ENCODE assay signal across 8 cellular contexts in genomic region chr20:63698739-63699465, GRCh38. TPM values are rescaled to one million over a fixed set of nuclear protein-coding genes. Genes with fewer than 3 reads are reported as not detected.
DNase-seq lines count a peak whose midpoint lies in the region; ATAC-seq lines count a peak whose summit lies in the region.

No MANE protein-coding gene starts in this region.

- H3K36me3 Mint-ChIP-seq in activated T-cell treated with anti-CD3 and anti-CD28 coated beads, Interleukin-2, amount 50 U/mL, for 24 hours (ENCODE audit: low read depth) = peaks cover 59% of the 10 kb centered on the region
- peaks cover 11% of the 10 kb centered on the region for H3K36me3 Mint-ChIP-seq in activated T-helper 17 cell treated with anti-CD3 and anti-CD28 coated beads, Interleukin-2, amount 50 U/mL, for 72 hours (ENCODE audit: low read depth)

- peak overlapping the region; percentile 27 for H3K4me3 Mint-ChIP-seq in activated T-cell treated with anti-CD3 and anti-CD28 coated beads, Interleukin-2, amount 50 U/mL, for 24 hours
- peak overlapping the region; percentile 54 for H3K4me3 Mint-ChIP-seq in activated T-helper 17 cell treated with anti-CD3 and anti-CD28 coated beads, Interleukin-2, amount 50 U/mL, for 72 hours

- DNase-seq in activated T-cell treated with anti-CD3 and anti-CD28 coated beads, Interleukin-2, amount 50 U/mL, for 24 hours = peak; percentile 76
- DNase-seq in activated T-cell treated with anti-CD3 and anti-CD28 coated beads, Interleukin-2, amount 50 U/mL, for 1 hour = no peak
- DNase-seq in Right ventricle myocardium superior (peak; percentile 63), Kasumi-1 (lab: John Stamatoyannopoulos, UW) (no peak), putamen (ENCODE audit: low spot score) (no peak)
- peak; percentile 49 to 53 for DNase-seq in stimulated activated CD4-positive, alpha-beta T cell treated with anti-CD3 and anti-CD28 coated beads, Interleukin-2, amount 100 ng/mL, for 48 hours

- peak overlapping the region; percentile 91 for H3K27ac Mint-ChIP-seq in activated T-cell treated with anti-CD3 and anti-CD28 coated beads, Interleukin-2, amount 50 U/mL, for 24 hours
- peak overlapping the region; percentile 82 for H3K27ac Mint-ChIP-seq in activated T-helper 17 cell treated with anti-CD3 and anti-CD28 coated beads, Interleukin-2, amount 50 U/mL, for 72 hours

- no peaks in the 10 kb centered on the region for H3K9me3 Mint-ChIP-seq in activated T-cell treated with anti-CD3 and anti-CD28 coated beads, Interleukin-2, amount 50 U/mL, for 24 hours
- no peaks in the 10 kb centered on the region for H3K9me3 Mint-ChIP-seq in activated T-helper 17 cell treated with anti-CD3 and anti-CD28 coated beads, Interleukin-2, amount 50 U/mL, for 72 hours

- intact Hi-C loops in Right ventricle myocardium superior (cut with DNase I) = no loop called here

- ATAC-seq in activated T-helper 17 cell treated with anti-CD3 and anti-CD28 coated beads, Interleukin-2, amount 50 U/mL, for 72 hours (replicated peaks) = peak; percentile 88
- ATAC-seq in Right ventricle myocardium superior (ENCODE audit: poor library complexity) (no peak), HG02938 (IDR thresholded peaks at IDR 0.05; ENCODE audit: unreplicated experiment) (no peak)

- H3K4me1 Mint-ChIP-seq in activated T-cell treated with anti-CD3 and anti-CD28 coated beads, Interleukin-2, amount 50 U/mL, for 24 hours (ENCODE audit: low read depth) = peaks cover 46% of the 10 kb centered on the region
- no peaks in the 10 kb centered on the region for H3K4me1 Mint-ChIP-seq in activated T-helper 17 cell treated with anti-CD3 and anti-CD28 coated beads, Interleukin-2, amount 50 U/mL, for 72 hours

- no peaks in the 10 kb centered on the region for H3K27me3 Mint-ChIP-seq in activated T-cell treated with anti-CD3 and anti-CD28 coated beads, Interleukin-2, amount 50 U/mL, for 24 hours
- no peaks in the 10 kb centered on the region for H3K27me3 Mint-ChIP-seq in activated T-helper 17 cell treated with anti-CD3 and anti-CD28 coated beads, Interleukin-2, amount 50 U/mL, for 72 hours

RNA-seq across cellular contexts. Expression of gene TNFRSF6B, which starts 2.5 kb away (rescaled TPM):
- total RNA-seq in activated T-helper 17 cell treated with anti-CD3 and anti-CD28 coated beads, Interleukin-2, amount 50 U/mL, for 72 hours = not detected
- 0.32 TPM for total RNA-seq in Right ventricle myocardium superior

RNA-seq across cellular contexts. Expression of gene ARFRP1, which starts 8.9 kb away (rescaled TPM):
- total RNA-seq in activated T-helper 17 cell treated with anti-CD3 and anti-CD28 coated beads, Interleukin-2, amount 50 U/mL, for 72 hours = 10 to 100 TPM; 43.8 to 55.8 TPM
- total RNA-seq in Right ventricle myocardium superior = 32.2 TPM

RNA-seq across cellular contexts. Expression of gene ZGPAT, which starts 8.9 kb away (rescaled TPM):
- total RNA-seq in activated T-helper 17 cell treated with anti-CD3 and anti-CD28 coated beads, Interleukin-2, amount 50 U/mL, for 72 hours = 10 to 100 TPM; 18.3 to 24.7 TPM
- total RNA-seq in Right ventricle myocardium superior = 16.0 TPM

RNA-seq across cellular contexts. Expression of gene LIME1, which starts 37.6 kb away (rescaled TPM):
- 10 to 100 TPM in 1 of 2 donors, 1 to 10 TPM in 1; 9.8 to 24.8 TPM for total RNA-seq in activated T-helper 17 cell treated with anti-CD3 and anti-CD28 coated beads, Interleukin-2, amount 50 U/mL, for 72 hours
- 1.6 TPM for total RNA-seq in Right ventricle myocardium superior

RNA-seq across cellular contexts. Expression of gene SLC2A4RG, which starts 40.7 kb away (rescaled TPM):
- 10 to 100 TPM; 30.5 to 35.1 TPM for total RNA-seq in activated T-helper 17 cell treated with anti-CD3 and anti-CD28 coated beads, Interleukin-2, amount 50 U/mL, for 72 hours
- total RNA-seq in Right ventricle myocardium superior = 95.0 TPM

Comparison
In these comparisons a context has a peak if more than half of its experiments do, and no peak if none do; other contexts are left out.
1. DNase-seq: peak in activated T-cell treated with anti-CD3 and anti-CD28 coated beads, Interleukin-2, amount 50 U/mL, for 24 hours (single experiment), Right ventricle myocardium superior (single experiment) and stimulated activated CD4-positive, alpha-beta T cell treated with anti-CD3 and anti-CD28 coated beads, Interleukin-2, amount 100 ng/mL, for 48 hours (2 of 2); none in activated T-cell treated with anti-CD3 and anti-CD28 coated beads, Interleukin-2, amount 50 U/mL, for 1 hour (single experiment), Kasumi-1 (0 of 2) and putamen (single experiment).